Comparison of ENCODE assay signal across 21 cellular contexts in genomic region chr4:30619679-30620078, GRCh38.
DNase-seq lines count a peak whose midpoint lies in the region; ATAC-seq and TF ChIP-seq lines count a peak whose summit lies in the region.
"Had no signal": no experiment of that assay in that cellular context is flagged by ENCODE, and none has a peak within 500 bp of the region (broad histone marks: within the 10 kb centered on the region; RNA-seq: fewer than 3 reads in every experiment).

No MANE protein-coding gene starts in this region.

- H3K4me3 ChIP-seq in A673 (ENCODE audit: low read depth, low read length, poor library complexity, severe bottlenecking), result no peak overlapping the region
- H3K4me3 ChIP-seq in astrocyte of the spinal cord (ENCODE audit: low read depth, low read length), result no peak overlapping the region
- H3K4me3 ChIP-seq in MM.1S (ENCODE audit: low read length), result no peak overlapping the region
- H3K4me3 ChIP-seq in colonic mucosa, result no peak overlapping the region
- H3K4me3 ChIP-seq: stomach, transverse colon had no signal

- CTCF ChIA-PET in A673 (lab: Charles Lee), result no interaction called here

- H3F3A ChIP-seq in MM.1S (ENCODE audit: insufficient read depth, low read length), result no peaks in the 10 kb centered on the region

- no peak overlapping the region for H2AFZ ChIP-seq in MM.1S (ENCODE audit: low read length)

- H3K9me3 ChIP-seq in A673 (ENCODE audit: low read depth, low read length, poor library complexity, severe bottlenecking) (no peaks in the 10 kb centered on the region), MM.1S (replicated peaks; ENCODE audit: insufficient read depth, low read length) (no peaks in the 10 kb centered on the region), colonic mucosa (no peaks in the 10 kb centered on the region)
- H3K9me3 ChIP-seq: stomach, transverse colon had no signal

- TF ChIP-seq POLR2A in GM18505 (IDR thresholded peaks at IDR 0.05; ENCODE audit: borderline replicate concordance, extremely low read depth, insufficient read depth, insufficient read length), result no peak

- POLR2A ChIA-PET in A673 (lab: Charles Lee; ENCODE audit: low non-redundant PET), result no interaction called here

- H3K27ac ChIP-seq in A673 (ENCODE audit: low read depth, low read length, poor library complexity, severe bottlenecking) (peak overlapping the region; percentile 18), MM.1S (ENCODE audit: low read length) (no peak overlapping the region), colonic mucosa (no peak overlapping the region)
- H3K27ac ChIP-seq: stomach, transverse colon had no signal

- DNase-seq in A673 (ENCODE audit: low spot score), result peak; percentile 69
- DNase-seq in astrocyte of the spinal cord (ENCODE audit: low read depth, low spot score), result peak; percentile 29
- peak; percentile 5 for DNase-seq in globus pallidus (ENCODE audit: low spot score)
- no peak for DNase-seq in MM.1S
- DNase-seq in colonic mucosa, result no peak
- DNase-seq: activated gamma-delta T cell treated with Interleukin-2 at 50 U/mL for 16 hours; activated T-cell treated with anti-CD3 and anti-CD28 coated beads, Interleukin-2, amount 50 U/mL, for 1 hour; caudate nucleus; HCEC 1CT; kidney; naive B cell; NCI-H2029 treated with DMSO at 0.1 percent for 48 hours; NCI-H345; OCI-M1; retina; SHP77; stomach; transverse colon had no signal

- H3K27me3 ChIP-seq in A673 (replicated peaks; ENCODE audit: insufficient read depth, low read depth, low read length, poor library complexity), result no peaks in the 10 kb centered on the region
- no peaks in the 10 kb centered on the region for H3K27me3 ChIP-seq in MM.1S (replicated peaks; ENCODE audit: insufficient read depth, low read length)
- no peaks in the 10 kb centered on the region for H3K27me3 ChIP-seq in colonic mucosa
- H3K27me3 ChIP-seq: stomach, transverse colon had no signal

- H3K79me2 ChIP-seq in MM.1S (ENCODE audit: low read length), result no peaks in the 10 kb centered on the region

- TF ChIP-seq CTCF in A673 (conservative IDR thresholded peaks at IDR 0.05; ENCODE audit: low read depth, low read length) (no peak), astrocyte of the spinal cord (IDR thresholded peaks at IDR 0.05; ENCODE audit: low read depth, low read length) (no peak), MM.1S (IDR thresholded peaks at IDR 0.05; ENCODE audit: low read length) (no peak), colonic mucosa (IDR thresholded peaks at IDR 0.05) (no peak)

- H3K36me3 ChIP-seq in A673 (ENCODE audit: insufficient read depth, low read length, poor library complexity, severe bottlenecking) (no peaks in the 10 kb centered on the region), MM.1S (replicated peaks; ENCODE audit: insufficient read depth, low read length) (no peaks in the 10 kb centered on the region), colonic mucosa (no peaks in the 10 kb centered on the region)
- H3K36me3 ChIP-seq: stomach, transverse colon had no signal

- no TSS peak for BruUV-seq in A673 (replicated peaks; lab: Mats Ljungman, UMichigan)

- H3K9me2 ChIP-seq in MM.1S (replicated peaks; ENCODE audit: insufficient read depth, low read length), result no peaks in the 10 kb centered on the region

- H4K20me1 ChIP-seq in MM.1S (ENCODE audit: insufficient read depth, low read length), result no peaks in the 10 kb centered on the region

- H3K9ac ChIP-seq in MM.1S (ENCODE audit: low read length) (no peak overlapping the region), colonic mucosa (ENCODE audit: low read depth in 2 of 2, low read length in 2 of 2) (no peak overlapping the region)

- ATAC-seq in GM18868 (IDR thresholded peaks at IDR 0.05; ENCODE audit: unreplicated experiment), result peak; percentile 85
- ATAC-seq in GM21619 (IDR thresholded peaks at IDR 0.05; ENCODE audit: unreplicated experiment), result no peak
- ATAC-seq in GM18505 (IDR thresholded peaks at IDR 0.05; ENCODE audit: unreplicated experiment), result no peak

- intact Hi-C loops in A673 (cut with micrococcal nuclease; ENCODE audit: unreplicated experiment) (no loop called here), colonic mucosa (cut with DNase I) (no loop called here)

- peaks cover 37% of the 10 kb centered on the region for H3K4me1 ChIP-seq in A673 (ENCODE audit: insufficient read depth, low read length, poor library complexity, severe bottlenecking)
- H3K4me1 ChIP-seq in MM.1S (ENCODE audit: low read length), result no peaks in the 10 kb centered on the region
- H3K4me1 ChIP-seq in colonic mucosa, result no peaks in the 10 kb centered on the region
- H3K4me1 ChIP-seq: stomach had no signal

- in situ Hi-C loops in astrocyte of the spinal cord (cut with HindIII; ENCODE audit: low sequenced_read_pairs), result no loop called here

- no peak overlapping the region for H3K4me2 ChIP-seq in MM.1S (ENCODE audit: low read depth, low read length)

Comparison
In these comparisons a context has a peak if more than half of its experiments do, and no peak if none do; other contexts are left out.
1. DNase-seq: peak in A673 (single experiment), astrocyte of the spinal cord (single experiment) and globus pallidus (single experiment); none in MM.1S (single experiment) and colonic mucosa (single experiment).